In genomic region chr4:54998991-54999390, GRCh38 we compare ENCODE assay signal across 10 cellular contexts.
DNase-seq lines count a peak whose midpoint lies in the region; ATAC-seq and TF ChIP-seq lines count a peak whose summit lies in the region.
"Had no signal": no experiment of that assay in that cellular context is flagged by ENCODE, and none has a peak within 500 bp of the region (broad histone marks: within the 10 kb centered on the region; RNA-seq: fewer than 3 reads in every experiment).

No MANE protein-coding gene starts in this region.

- H3K79me2 ChIP-seq in KMS-11 (ENCODE audit: insufficient read depth, low read depth) (no peaks in the 10 kb centered on the region), hepatocyte (no peaks in the 10 kb centered on the region)

- TF ChIP-seq POLR2A in breast epithelium (IDR thresholded peaks at IDR 0.05) (no peak), sigmoid colon (IDR thresholded peaks at IDR 0.05) (no peak)

- TF ChIP-seq EP300 in sigmoid colon (IDR thresholded peaks at IDR 0.05): no peak

- DNase-seq in breast epithelium (ENCODE audit: low spot score in 2 of 2) (no peak), hepatocyte (ENCODE audit: low spot score) (peak; percentile 40), stromal cell of bone marrow (ENCODE audit: low read depth) (peak; percentile 25), cerebellum (ENCODE audit: low spot score) (no peak), sigmoid colon (no peak)
- DNase-seq: NCI-H2227 treated with DMSO at 0.1 percent for 48 hours had no signal

- TF ChIP-seq CTCF in KMS-11 (conservative IDR thresholded peaks at IDR 0.05; ENCODE audit: low read depth, low read length): peak; percentile 26; the same call in 1 of the 2 replicates
- peak in 2 of 3 donors; percentile 47 to 60 for TF ChIP-seq CTCF in breast epithelium (IDR thresholded peaks at IDR 0.05)
- TF ChIP-seq CTCF in hepatocyte (IDR thresholded peaks at IDR 0.05; ENCODE audit: poor library complexity): peak; percentile 53
- TF ChIP-seq CTCF in sigmoid colon (IDR thresholded peaks at IDR 0.05): no peak

- no peak overlapping the region for H2AFZ ChIP-seq in KMS-11 (ENCODE audit: low read depth)
- no peak overlapping the region for H2AFZ ChIP-seq in hepatocyte

- H3K36me3 ChIP-seq in KMS-11 (ENCODE audit: insufficient read depth) (no peaks in the 10 kb centered on the region), breast epithelium (no peaks in the 10 kb centered on the region), hepatocyte (replicated peaks; ENCODE audit: insufficient read depth, low read depth) (no peaks in the 10 kb centered on the region), sigmoid colon (no peaks in the 10 kb centered on the region)

- ATAC-seq in HG03439 (IDR thresholded peaks at IDR 0.05; ENCODE audit: unreplicated experiment) (no peak), HG02588 (IDR thresholded peaks at IDR 0.05; ENCODE audit: unreplicated experiment) (no peak)
- ATAC-seq: activated naive CD4-positive, alpha-beta T cell treated with anti-CD3 and anti-CD28 coated beads, Interleukin-2, amount 50 U/mL, for 72 hours had no signal

- H3K27me3 ChIP-seq in KMS-11 (ENCODE audit: insufficient read depth, low read depth) (no peaks in the 10 kb centered on the region), breast epithelium (no peaks in the 10 kb centered on the region), hepatocyte (no peaks in the 10 kb centered on the region), sigmoid colon (no peaks in the 10 kb centered on the region)

- intact Hi-C loops in breast epithelium (cut with DNase I; ENCODE audit: low total_unique reads): no loop called here
- intact Hi-C loops in sigmoid colon (cut with DNase I): no loop called here

- no peak overlapping the region for H3K4me2 ChIP-seq in KMS-11
- H3K4me2 ChIP-seq in hepatocyte: no peak overlapping the region

- H3K4me1 ChIP-seq in KMS-11 (ENCODE audit: low read depth, poor library complexity, severe bottlenecking) (no peaks in the 10 kb centered on the region), breast epithelium (no peaks in the 10 kb centered on the region), hepatocyte (ENCODE audit: insufficient read depth) (no peaks in the 10 kb centered on the region), sigmoid colon (no peaks in the 10 kb centered on the region)

- H3K9me3 ChIP-seq in breast epithelium: no peaks in the 10 kb centered on the region
- H3K9me3 ChIP-seq in hepatocyte (ENCODE audit: low read depth): no peaks in the 10 kb centered on the region
- H3K9me3 ChIP-seq in sigmoid colon: no peaks in the 10 kb centered on the region

- H4K20me1 ChIP-seq in KMS-11 (ENCODE audit: insufficient read depth) (no peaks in the 10 kb centered on the region), hepatocyte (ENCODE audit: insufficient read depth, poor library complexity, severe bottlenecking) (no peaks in the 10 kb centered on the region)

- no peak overlapping the region for H3K4me3 ChIP-seq in KMS-11 (IDR thresholded peaks at IDR 0.05; ENCODE audit: insufficient read depth, low read depth, low read length)
- H3K4me3 ChIP-seq in breast epithelium: no peak overlapping the region
- H3K4me3 ChIP-seq in hepatocyte: no peak overlapping the region
- H3K4me3 ChIP-seq in sigmoid colon: no peak overlapping the region

- no peaks in the 10 kb centered on the region for H3K9me2 ChIP-seq in hepatocyte (replicated peaks; ENCODE audit: insufficient read depth)

- H3K9ac ChIP-seq in KMS-11: no peak overlapping the region

- H3K27ac ChIP-seq in KMS-11 (no peak overlapping the region), breast epithelium (no peak overlapping the region), hepatocyte (no peak overlapping the region), sigmoid colon (no peak overlapping the region)

Comparison
In these comparisons a context has a peak if more than half of its experiments do, and no peak if none do; other contexts are left out.
1. CTCF ChIP-seq: peak in KMS-11 (single experiment), breast epithelium (2 of 3) and hepatocyte (single experiment); none in sigmoid colon (0 of 4).
2. DNase-seq: peak in hepatocyte (single experiment) and stromal cell of bone marrow (single experiment); none in breast epithelium (0 of 2), cerebellum (single experiment) and sigmoid colon (single experiment).